In the genomic region with DNA sequence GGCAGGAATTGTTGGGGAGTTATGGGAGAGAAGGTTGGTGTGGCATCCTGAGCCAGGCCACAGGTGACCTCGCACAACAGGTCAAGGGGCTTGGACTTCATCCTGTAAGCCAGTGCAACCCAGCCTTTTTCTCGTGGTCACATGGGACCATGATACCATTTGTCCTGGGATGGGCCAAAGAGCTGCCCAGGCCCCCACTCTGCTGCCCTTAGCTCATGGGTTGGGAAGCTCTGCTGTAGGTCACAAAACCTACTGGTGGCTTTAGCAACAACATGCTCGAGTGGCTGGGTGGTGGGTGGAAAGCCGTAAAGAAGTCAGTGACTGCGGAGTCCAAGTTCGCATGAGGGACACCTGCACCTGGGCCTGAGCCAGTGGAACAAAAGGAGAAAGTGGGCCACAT, we compare ENCODE assay signal across 17 cellular contexts. TPM values are rescaled to one million over a fixed set of nuclear protein-coding genes. Genes with fewer than 3 reads are reported as not detected.
DNase-seq lines count a peak whose midpoint lies in the region; ATAC-seq and TF ChIP-seq lines count a peak whose summit lies in the region.
"Had no signal": no experiment of that assay in that cellular context is flagged by ENCODE, and none has a peak within 500 bp of the region (broad histone marks: within the 10 kb centered on the region; RNA-seq: fewer than 3 reads in every experiment).

No MANE protein-coding gene starts in this region.

- H3F3A ChIP-seq in PC-3 (ENCODE audit: low read length, unreplicated experiment): no peaks in the 10 kb centered on the region

- no peaks in the 10 kb centered on the region for H3K9me2 ChIP-seq in PC-3 (replicated peaks; ENCODE audit: low read length)

- peak overlapping the region; percentile 36; the same call in 1 of the 2 replicates for H3K4me2 ChIP-seq in PC-3 (ENCODE audit: low read length)

- TF ChIP-seq POLR2A in esophagus muscularis mucosa (IDR thresholded peaks at IDR 0.05; ENCODE audit: low read depth) (no peak), spleen (IDR thresholded peaks at IDR 0.05) (no peak)

- no peaks in the 10 kb centered on the region for H3K79me2 ChIP-seq in PC-3 (ENCODE audit: low read length)

- no peak overlapping the region for H2AFZ ChIP-seq in PC-3 (ENCODE audit: low read length)

- CTCF ChIA-PET in PC-3 (lab: Charles Lee): no interaction called here

- peak overlapping the region; percentile 43; the same call in 1 of the 2 replicates for H3K27ac ChIP-seq in 22Rv1
- peak overlapping the region; percentile 25 for H3K27ac ChIP-seq in PC-3 (ENCODE audit: low read length)
- peak overlapping the region; percentile 33 to 59 (median 48) for H3K27ac ChIP-seq in esophagus muscularis mucosa (replicated peaks in 1 of 4)
- H3K27ac ChIP-seq in spleen: peak overlapping the region in 3 of 8 donors; percentile 53 to 59 (median 55)
- H3K27ac ChIP-seq: testis had no signal

- no peak overlapping the region for H3K27ac Mint-ChIP-seq in stimulated activated naive CD8-positive, alpha-beta T cell treated with anti-CD3 and anti-CD28 coated beads, Interleukin-15, amount 100 ng/mL, for 72 hours
- H3K27ac Mint-ChIP-seq: activated CD4-positive, alpha-beta T cell treated with anti-CD3 and anti-CD28 coated beads for 36 hours; CD4-positive, CD25-positive, alpha-beta regulatory T cell had no signal

- H3K4me1 ChIP-seq in PC-3 (ENCODE audit: insufficient read depth, low read length) (peaks cover 26% of the 10 kb centered on the region), esophagus muscularis mucosa (peaks cover 34 to 45% (median 39%) of the 10 kb centered on the region in 4 donors), spleen (peaks cover 3 to 62% (median 35%) of the 10 kb centered on the region in 6 donors)
- H3K4me1 ChIP-seq: testis had no signal

- H3K27me3 ChIP-seq in PC-3 (ENCODE audit: low read length): no peaks in the 10 kb centered on the region
- H3K27me3 ChIP-seq in esophagus muscularis mucosa: no peaks in the 10 kb centered on the region
- H3K27me3 ChIP-seq in spleen (replicated peaks in 1 of 7): peaks cover 0 to 18% (median 0%) of the 10 kb centered on the region in 7 donors
- H3K27me3 ChIP-seq: MG63, pancreas, testis had no signal

- TF ChIP-seq EP300 in esophagus muscularis mucosa (IDR thresholded peaks at IDR 0.05): no peak

- H3K4me1 Mint-ChIP-seq in stimulated activated naive CD8-positive, alpha-beta T cell treated with anti-CD3 and anti-CD28 coated beads, Interleukin-15, amount 100 ng/mL, for 72 hours: peaks cover 32% of the 10 kb centered on the region

- H3K4me3 Mint-ChIP-seq in stimulated activated naive CD8-positive, alpha-beta T cell treated with anti-CD3 and anti-CD28 coated beads, Interleukin-15, amount 100 ng/mL, for 72 hours: no peak overlapping the region
- H3K4me3 Mint-ChIP-seq: activated CD4-positive, alpha-beta T cell treated with anti-CD3 and anti-CD28 coated beads for 36 hours; CD4-positive, CD25-positive, alpha-beta regulatory T cell had no signal

- TF ChIP-seq CTCF in 22Rv1 (IDR thresholded peaks at IDR 0.05): no peak
- TF ChIP-seq CTCF in PC-3 (conservative IDR thresholded peaks at IDR 0.05; ENCODE audit: low read depth, low read length): no peak
- TF ChIP-seq CTCF in esophagus muscularis mucosa (IDR thresholded peaks at IDR 0.05): no peak
- TF ChIP-seq CTCF in spleen (IDR thresholded peaks at IDR 0.05 in 8 of 11, conservative IDR thresholded peaks at IDR 0.05 in 3 of 11): no peak

- no peaks in the 10 kb centered on the region for H4K20me1 ChIP-seq in PC-3 (ENCODE audit: low read length)

- intact Hi-C loops in PC-3 (cut with micrococcal nuclease) (no loop called here), esophagus muscularis mucosa (cut with DNase I) (no loop called here), posterior vena cava (cut with DNase I) (no loop called here), spleen (cut with DNase I; ENCODE audit: low total_unique reads) (no loop called here)

- DNase-seq in PC-3: no peak
- no peak for DNase-seq in esophagus muscularis mucosa (ENCODE audit: extremely low spot score)
- peak; percentile 59 for DNase-seq in posterior vena cava (ENCODE audit: low spot score)
- no peak for DNase-seq in inferior parietal cortex (ENCODE audit: extremely low spot score)
- no peak for DNase-seq in spleen
- no peak for DNase-seq in stimulated activated naive CD8-positive, alpha-beta T cell treated with anti-CD3 and anti-CD28 coated beads, Interleukin-15, amount 100 ng/mL, for 72 hours
- DNase-seq: cerebellar nuclear complex, naive B cell, NCI-H1436 treated with DMSO at 0.1 percent for 48 hours, pancreas, testis had no signal

- H3K27me3 Mint-ChIP-seq in stimulated activated naive CD8-positive, alpha-beta T cell treated with anti-CD3 and anti-CD28 coated beads, Interleukin-15, amount 100 ng/mL, for 72 hours: peaks cover 56% of the 10 kb centered on the region
- H3K27me3 Mint-ChIP-seq: naive B cell had no signal

- no peak for ATAC-seq in PC-3
- no peak for ATAC-seq in GM18520 (IDR thresholded peaks at IDR 0.05; ENCODE audit: unreplicated experiment)
- ATAC-seq in stimulated activated naive CD8-positive, alpha-beta T cell treated with anti-CD3 and anti-CD28 coated beads, Interleukin-15, amount 100 ng/mL, for 72 hours: no peak

- no peak overlapping the region for H3K9ac ChIP-seq in PC-3 (ENCODE audit: low read length)

- BruUV-seq in PC-3 (replicated peaks; lab: Mats Ljungman, UMichigan): no TSS peak

- no peaks in the 10 kb centered on the region for H3K36me3 ChIP-seq in PC-3 (ENCODE audit: low read depth, low read length)
- H3K36me3 ChIP-seq in esophagus muscularis mucosa: no peaks in the 10 kb centered on the region
- no peaks in the 10 kb centered on the region for H3K36me3 ChIP-seq in spleen
- H3K36me3 ChIP-seq: left lung, MG63, pancreas had no signal

- H3K4me3 ChIP-seq in PC-3 (ENCODE audit: low read length) (no peak overlapping the region), esophagus muscularis mucosa (no peak overlapping the region), spleen (no peak overlapping the region)
- H3K4me3 ChIP-seq: left lung, MG63, pancreas, testis had no signal

- H3K9me3 ChIP-seq in PC-3 (ENCODE audit: low read length) (no peaks in the 10 kb centered on the region), esophagus muscularis mucosa (no peaks in the 10 kb centered on the region), spleen (no peaks in the 10 kb centered on the region)
- H3K9me3 ChIP-seq: left lung, MG63, pancreas, testis had no signal

- H3K9me3 Mint-ChIP-seq in stimulated activated naive CD8-positive, alpha-beta T cell treated with anti-CD3 and anti-CD28 coated beads, Interleukin-15, amount 100 ng/mL, for 72 hours: no peaks in the 10 kb centered on the region

- POLR2A ChIA-PET in PC-3 (lab: Charles Lee; ENCODE audit: unreplicated experiment): no interaction called here

- WGBS in esophagus muscularis mucosa: 86% methylated on average over 1 of the region's 6 CpGs
- 76 to 96% (median 89%) methylated on average over 6 of the region's 6 CpGs for WGBS in spleen, 5 donors

RNA-seq across cellular contexts. Expression of a gene that starts 4.6 kb away (rescaled TPM):
- 3.5 and 3.7 TPM in 2 replicates for total RNA-seq in PC-3 (2014; rRNA removed)
- 1 to 10 TPM; 6.5 to 10.0 (median 7.9) TPM for total RNA-seq in esophagus muscularis mucosa
- 10 to 100 TPM in 1 of 2 donors, 1 to 10 TPM in 1; 9.4 to 11.1 TPM for total RNA-seq in posterior vena cava
- total RNA-seq in spleen: 10 to 100 TPM; 13.3 to 21.4 (median 16.2) TPM
- 1 to 10 TPM; 2.7 to 5.0 (median 4.7) TPM for polyA plus RNA-seq in spleen
